1 cellular context compared by ENCODE assay signal in genomic region chr15:86135030-86135429, GRCh38.
TF ChIP-seq lines count a peak whose summit lies in the region.

No MANE protein-coding gene starts in this region.

TF ChIP-seq in HepG2, 621 proteins besides CTCF, POLR2A, EP300 and RAD21 (continued from another document):
- TF ChIP-seq LCORL (IDR thresholded peaks at IDR 0.05) (no peak), LCORL (CRISPR knock-in tag; IDR thresholded peaks at IDR 0.05) (no peak)
